In the genomic region with DNA sequence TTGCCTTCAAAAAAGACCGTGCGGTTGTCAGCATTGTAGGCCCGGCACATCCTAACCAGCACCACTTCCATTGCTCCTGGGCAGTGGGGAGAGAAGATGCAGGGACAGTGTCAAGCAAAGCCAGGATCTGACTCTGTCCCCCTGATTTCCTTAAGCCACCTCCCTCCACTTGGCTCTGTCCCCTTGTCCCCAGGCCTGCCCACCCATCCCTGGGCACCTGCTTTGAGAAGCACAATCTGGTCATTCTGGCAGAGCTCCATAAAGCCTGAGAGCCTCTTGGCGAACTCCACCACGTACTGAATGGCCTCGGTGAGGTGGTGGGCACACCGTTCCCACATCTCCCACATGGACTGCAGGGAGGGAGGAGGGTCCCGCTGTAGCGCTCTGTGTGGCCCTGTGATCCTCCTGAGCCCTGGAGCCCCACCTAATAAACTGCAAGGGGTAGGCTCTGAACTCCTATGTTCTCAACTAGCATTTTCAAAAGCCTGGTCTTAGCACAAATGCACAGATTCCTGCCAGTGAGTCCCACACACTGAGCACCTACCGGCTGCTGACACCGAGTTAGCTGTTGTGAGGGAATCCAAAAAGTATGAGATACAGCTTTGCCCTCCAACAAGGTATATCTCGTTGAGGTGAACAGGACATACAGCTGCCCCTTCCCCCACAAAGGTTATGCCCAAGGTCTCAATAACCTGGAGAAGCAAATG, we compare ENCODE assay signal across 19 cellular contexts. TPM values are rescaled to one million over a fixed set of nuclear protein-coding genes. Genes with fewer than 3 reads are reported as not detected.
DNase-seq lines count a peak whose midpoint lies in the region; ATAC-seq and TF ChIP-seq lines count a peak whose summit lies in the region.
"Had no signal": no experiment of that assay in that cellular context is flagged by ENCODE, and none has a peak within 500 bp of the region (broad histone marks: within the 10 kb centered on the region; RNA-seq: fewer than 3 reads in every experiment).

No MANE protein-coding gene starts in this region.

- H3K27me3 ChIP-seq in upper lobe of right lung = no peaks in the 10 kb centered on the region

- in situ Hi-C loops in G401 (cut with HindIII; ENCODE audit: low sequenced_read_pairs) = no loop called here

- H3K36me3 ChIP-seq in upper lobe of right lung = no peaks in the 10 kb centered on the region

- no peaks in the 10 kb centered on the region for H3K9me3 ChIP-seq in upper lobe of right lung

- intact Hi-C loops in upper lobe of right lung (cut with DNase I) = no loop called here

- no peak overlapping the region for H3K27ac ChIP-seq in upper lobe of right lung
- H3K27ac ChIP-seq: 22Rv1, C4-2B had no signal

- no peak for ATAC-seq in upper lobe of right lung
- ATAC-seq: PC-3 had no signal

- no peaks in the 10 kb centered on the region for H3K4me1 ChIP-seq in upper lobe of right lung

- peak; percentile 13 for DNase-seq in DMS 273 (lab: John Stamatoyannopoulos, UW; ENCODE audit: unreplicated experiment)
- no peak for DNase-seq in DMS 273 treated with DMSO at 0.1 percent for 48 hours (lab: John Stamatoyannopoulos, UW)
- peak; percentile 88 for DNase-seq in G401 (ENCODE audit: low spot score)
- DNase-seq in cerebellar cortex (ENCODE audit: low spot score) = peak; percentile 86
- DNase-seq in upper lobe of right lung = peak; percentile 46
- no peak for DNase-seq in GM19240 (ENCODE audit: insufficient read length, low spot score)
- DNase-seq in activated CD8-positive, alpha-beta memory T cell treated with anti-CD3 and anti-CD28 coated beads for 24 hours = no peak
- DNase-seq: NCI-H1092; NCI-H1417 treated with DMSO at 0.1 percent for 48 hours; NCI-H1694 treated with DMSO at 0.1 percent for 48 hours; NCI-H2081 treated with DMSO at 0.1 percent for 48 hours; NCI-H2171 treated with DMSO at 0.1 percent for 48 hours; NCI-H345; NK-92 treated with Interleukin-12 subunit alpha and Interleukin-12 subunit beta, amount 100 ng/mL, for 24 hours; PC-3 had no signal

- no peak for TF ChIP-seq CTCF in upper lobe of right lung (IDR thresholded peaks at IDR 0.05)

- H3K4me3 ChIP-seq in upper lobe of right lung = no peak overlapping the region

RNA-seq across cellular contexts. Expression of a gene that starts 8.2 kb away (rescaled TPM):
- not detected in 2 replicates for total RNA-seq in G401 (2014; rRNA removed; shearing (Covaris generic))
- 0.29 TPM for total RNA-seq in upper lobe of right lung
- total RNA-seq: B cell, HT-29, PC-3 had no signal

RNA-seq across cellular contexts. Expression of a gene that starts 18.2 kb away (rescaled TPM):
- not detected in 2 replicates for total RNA-seq in G401 (2014; rRNA removed; shearing (Covaris generic))
- 16.4 TPM for total RNA-seq in upper lobe of right lung
- total RNA-seq: B cell had no signal

RNA-seq across cellular contexts. Expression of a gene that starts 23.1 kb away (rescaled TPM):
- 20.6 and 21.2 TPM in 2 replicates for total RNA-seq in G401 (2014; rRNA removed; shearing (Covaris generic))
- total RNA-seq in upper lobe of right lung = 12.8 TPM

RNA-seq across cellular contexts. Expression of a gene that starts 26.2 kb away (rescaled TPM):
- total RNA-seq in G401 (2014; rRNA removed; shearing (Covaris generic)) = not detected in 2 replicates
- total RNA-seq in upper lobe of right lung = 0.29 TPM
- total RNA-seq: B cell had no signal

RNA-seq across cellular contexts. Expression of a gene that starts 40.1 kb away (rescaled TPM):
- not detected in 2 replicates for total RNA-seq in G401 (2014; rRNA removed; shearing (Covaris generic))
- not detected for total RNA-seq in upper lobe of right lung
- total RNA-seq: B cell, HT-29, PC-3 had no signal

Comparison
In these comparisons a context has a peak if more than half of its experiments do, and no peak if none do; other contexts are left out.
1. DNase-seq: peak in DMS 273 (single experiment), G401 (single experiment), cerebellar cortex (single experiment) and upper lobe of right lung (single experiment); none in DMS 273 treated with DMSO at 0.1 percent for 48 hours (single experiment), GM19240 (single experiment) and activated CD8-positive, alpha-beta memory T cell treated with anti-CD3 and anti-CD28 coated beads for 24 hours (single experiment).
2. RNA of a gene that starts 18.2 kb away (total RNA-seq): 16.4 TPM in upper lobe of right lung (single experiment); not detected in G401; every median in the first group is over 10 times any median in the second.